In the genomic region with DNA sequence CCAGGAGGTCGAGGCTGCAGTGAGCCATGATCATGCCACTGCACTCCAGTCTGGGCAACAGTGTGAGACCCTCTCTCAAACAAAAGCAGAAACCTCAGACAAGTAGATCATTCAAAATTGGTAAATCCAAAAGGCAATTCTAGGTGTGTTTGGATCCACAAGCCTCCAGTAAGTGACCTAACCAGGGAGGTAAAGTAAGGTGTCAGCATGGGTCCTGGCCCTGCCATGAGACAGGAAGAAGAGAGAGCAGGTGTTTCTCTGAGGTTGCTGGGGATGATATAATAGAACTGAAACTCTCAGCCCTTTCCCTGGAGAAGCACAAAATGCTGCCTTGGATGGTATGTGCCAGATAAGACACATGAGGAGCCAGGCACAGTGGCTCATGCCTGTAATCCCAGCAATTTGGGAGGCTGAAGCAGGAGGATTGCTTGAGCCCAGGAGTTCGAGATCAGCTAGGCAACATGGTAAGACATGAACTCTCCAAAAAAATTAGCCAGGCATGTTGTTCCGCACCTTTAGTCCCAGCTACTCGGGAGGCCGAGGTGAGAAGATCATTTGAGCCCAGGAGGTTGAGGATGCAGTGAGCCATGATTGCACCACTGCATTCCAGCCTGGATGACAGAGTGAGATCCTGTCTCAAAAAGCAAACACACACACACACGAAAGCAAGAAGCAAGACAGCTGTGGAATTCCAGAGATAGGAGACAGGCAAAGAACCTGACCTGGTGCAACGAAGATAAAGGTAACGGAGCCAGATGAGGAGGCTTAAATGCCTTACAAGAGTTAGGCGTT, we compare ENCODE assay signal across 18 cellular contexts. TPM values are rescaled to one million over a fixed set of nuclear protein-coding genes. Genes with fewer than 3 reads are reported as not detected.
"Had no signal": no experiment of that assay in that cellular context is flagged by ENCODE, and none has a peak within 500 bp of the region (broad histone marks: within the 10 kb centered on the region; RNA-seq: fewer than 3 reads in every experiment).

No MANE protein-coding gene starts in this region.

- H3K9me3 ChIP-seq: body of pancreas, left ventricle myocardium inferior, psoas muscle, right lobe of liver had no signal

- H3K4me1 ChIP-seq: body of pancreas, left ventricle myocardium inferior, psoas muscle, right lobe of liver had no signal

- H3K27me3 ChIP-seq: right lobe of liver had no signal

- H3K36me3 ChIP-seq: left ventricle myocardium inferior, right lobe of liver had no signal

- H3K4me3 ChIP-seq: body of pancreas, left ventricle myocardium inferior, psoas muscle, right lobe of liver had no signal

- ATAC-seq: body of pancreas; effector memory CD8-positive, alpha-beta T cell; psoas muscle had no signal

- DNase-seq: activated CD4-positive, alpha-beta T cell treated with anti-CD3 and anti-CD28 coated beads for 48 hours; activated naive CD4-positive, alpha-beta T cell treated with anti-CD3 and anti-CD28 coated beads for 36 hours; amniotic stem cell; body of pancreas; effector memory CD8-positive, alpha-beta T cell; immature natural killer cell; left ventricle myocardium inferior; nephron progenitor cell; right lobe of liver; stimulated activated CD4-positive, alpha-beta T cell treated with anti-CD3 and anti-CD28 coated beads, Interleukin-2, amount 100 ng/mL, for 24 hours; stimulated activated naive CD4-positive, alpha-beta T cell; substantia nigra; T1000 had no signal

- H3K27ac ChIP-seq: body of pancreas, left ventricle myocardium inferior, psoas muscle, right lobe of liver, VCaP had no signal

RNA-seq across cellular contexts. Expression of a gene that starts 6.5 kb away (rescaled TPM):
- total RNA-seq: activated naive CD4-positive, alpha-beta T cell treated with anti-CD3 and anti-CD28 coated beads for 36 hours; epithelial cell of proximal tubule; glomerular endothelial cell; left ventricle myocardium inferior; omental fat pad; psoas muscle had no signal
- polyA plus RNA-seq: immature natural killer cell had no signal

RNA-seq across cellular contexts. Expression of a gene that starts 8.0 kb away (rescaled TPM):
- total RNA-seq: body of pancreas, epithelial cell of proximal tubule, glomerular endothelial cell had no signal
- polyA plus RNA-seq: immature natural killer cell had no signal

RNA-seq across cellular contexts. Expression of a gene that starts 10.6 kb away (rescaled TPM):
- total RNA-seq: activated naive CD4-positive, alpha-beta T cell treated with anti-CD3 and anti-CD28 coated beads for 36 hours; body of pancreas; epithelial cell of proximal tubule; glomerular endothelial cell; left ventricle myocardium inferior; omental fat pad; psoas muscle had no signal
- polyA plus RNA-seq: psoas muscle had no signal
